23 cellular contexts compared by ENCODE assay signal in the genomic region with DNA sequence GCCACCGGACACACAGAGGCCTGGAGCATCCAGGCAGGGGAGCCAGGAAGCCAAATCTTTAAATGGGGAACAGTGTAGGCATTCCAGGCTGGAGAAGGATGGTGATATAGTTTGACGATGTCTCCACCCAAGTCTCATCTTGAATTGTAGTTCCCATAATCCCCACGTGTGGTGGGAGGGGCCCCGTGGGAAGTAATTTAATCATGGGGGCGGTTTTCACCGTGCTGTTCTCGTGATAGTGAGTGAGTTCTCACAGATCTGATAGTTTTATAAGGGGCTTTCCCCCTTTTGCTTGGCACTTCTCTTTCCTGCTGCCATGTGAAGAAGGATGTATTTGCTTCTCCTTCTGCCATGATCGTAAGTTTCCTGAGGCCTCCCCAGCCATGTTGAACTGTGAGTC. TPM values are rescaled to one million over a fixed set of nuclear protein-coding genes. Genes with fewer than 3 reads are reported as not detected.
A peak's percentile ranks its signal among the peaks of the same experiment; 100 is the strongest.
DNase-seq lines count a peak whose midpoint lies in the region; FAIRE-seq and TF ChIP-seq lines count a peak whose summit lies in the region.
"Had no signal": no experiment of that assay in that cellular context is flagged by ENCODE, and none has a peak within 500 bp of the region (broad histone marks: within the 10 kb centered on the region; RNA-seq: fewer than 3 reads in every experiment).

No MANE protein-coding gene starts in this region.

- H3K27ac ChIP-seq in BLaER1 (no peak overlapping the region), HEK293 (ENCODE audit: extremely low read depth, low read depth, low read length) (no peak overlapping the region), astrocyte (ENCODE audit: low read depth, low read length) (no peak overlapping the region)

- H2AFZ ChIP-seq in astrocyte (ENCODE audit: low read depth, low read length) = no peak overlapping the region

- TF ChIP-seq CTCF in HEK293 (tag by site-specific recombination; IDR thresholded peaks at IDR 0.05) = no peak
- TF ChIP-seq CTCF in astrocyte (IDR thresholded peaks at IDR 0.05; ENCODE audit: insufficient read depth, low read depth, low read length) = no peak
- TF ChIP-seq CTCF in nephron progenitor cell (IDR thresholded peaks at IDR 0.05) = no peak
- no peak for TF ChIP-seq CTCF in GM10248 (IDR thresholded peaks at IDR 0.05; ENCODE audit: control extremely low read depth, extremely low read depth, low read depth, missing control alignments)

- POLR2A ChIA-PET in HEK293 (lab: Yijun Ruan, JAX) (no interaction called here), GM10248 (lab: Yijun Ruan, JAX) (no interaction called here)
- POLR2A ChIA-PET in activated CD4-positive, alpha-beta T cell treated with anti-CD3 and anti-CD28 coated beads, Interleukin-2, amount 10 ng/mL, durations not matched to agents 7 days and 5 days (lab: Charles Lee) = no interaction called here

- H3K27me3 ChIP-seq in BLaER1 = no peaks in the 10 kb centered on the region
- no peaks in the 10 kb centered on the region for H3K27me3 ChIP-seq in astrocyte (ENCODE audit: insufficient read depth, low read length)

- H3K27me3 Mint-ChIP-seq in astrocyte (ENCODE audit: low read depth, unreplicated experiment) (peaks cover 18% of the 10 kb centered on the region), nephron progenitor cell (ENCODE audit: low read depth, poor library complexity) (peaks cover 30% of the 10 kb centered on the region)
- H3K27me3 Mint-ChIP-seq in activated CD4-positive, alpha-beta T cell treated with anti-CD3 and anti-CD28 coated beads, Interleukin-2, amount 10 ng/mL, durations not matched to agents 7 days and 5 days = peaks cover 2% of the 10 kb centered on the region

- H3K36me3 Mint-ChIP-seq in astrocyte (ENCODE audit: low read depth, unreplicated experiment) = no peaks in the 10 kb centered on the region
- H3K36me3 Mint-ChIP-seq in nephron progenitor cell (ENCODE audit: low read depth) = no peaks in the 10 kb centered on the region
- no peaks in the 10 kb centered on the region for H3K36me3 Mint-ChIP-seq in activated CD4-positive, alpha-beta T cell treated with anti-CD3 and anti-CD28 coated beads, Interleukin-2, amount 10 ng/mL, durations not matched to agents 7 days and 5 days (ENCODE audit: low read depth)
- H3K36me3 Mint-ChIP-seq: stimulated activated effector memory CD8-positive, alpha-beta T cell treated with anti-CD3 and anti-CD28 coated beads, Interleukin-12 subunit alpha, Interleukin-12 subunit beta, amount 100 ng/mL, for 72 hours had no signal

- H3K9ac ChIP-seq in BLaER1 = no peak overlapping the region
- H3K9ac ChIP-seq in astrocyte (ENCODE audit: low read length) = no peak overlapping the region

- peaks cover 89% of the 10 kb centered on the region for H3K4me1 ChIP-seq in BLaER1
- no peaks in the 10 kb centered on the region; the same call in 1 of the 2 replicates for H3K4me1 ChIP-seq in HEK293 (ENCODE audit: control insufficient read depth, insufficient read depth, low read length)
- peaks cover 3% of the 10 kb centered on the region for H3K4me1 ChIP-seq in astrocyte (ENCODE audit: insufficient read depth, low read length)

- H3K9me3 Mint-ChIP-seq in astrocyte (ENCODE audit: unreplicated experiment) (no peaks in the 10 kb centered on the region), nephron progenitor cell (no peaks in the 10 kb centered on the region)
- no peaks in the 10 kb centered on the region for H3K9me3 Mint-ChIP-seq in activated CD4-positive, alpha-beta T cell treated with anti-CD3 and anti-CD28 coated beads, Interleukin-2, amount 10 ng/mL, durations not matched to agents 7 days and 5 days
- H3K9me3 Mint-ChIP-seq: CD4-positive, alpha-beta T cell; HFFc6; stimulated activated effector memory CD8-positive, alpha-beta T cell treated with anti-CD3 and anti-CD28 coated beads, Interleukin-12 subunit alpha, Interleukin-12 subunit beta, amount 100 ng/mL, for 72 hours had no signal

- H4K20me1 ChIP-seq in BLaER1 (no peaks in the 10 kb centered on the region), astrocyte (ENCODE audit: insufficient read depth, low read length) (no peaks in the 10 kb centered on the region)

- DNase-seq in astrocyte (ENCODE audit: low read depth) = no peak
- DNase-seq in nephron progenitor cell = no peak
- DNase-seq in GM10248 (ENCODE audit: extremely low spot score) = no peak
- DNase-seq in RCC 7860 (ENCODE audit: low spot score) = no peak
- DNase-seq in activated CD4-positive, alpha-beta T cell treated with anti-CD3 and anti-CD28 coated beads, Interleukin-2, amount 10 ng/mL, durations not matched to agents 7 days and 5 days = no peak
- DNase-seq in NCI-H2227 treated with DMSO at 0.1 percent for 48 hours (lab: John Stamatoyannopoulos, UW) = no peak
- DNase-seq: activated CD4-positive, CD25-positive, alpha-beta regulatory T cell treated with anti-CD3 and anti-CD28 coated beads, Interleukin-2, amount 50 U/mL, for 72 hours; activated T-cell treated with anti-CD3 and anti-CD28 coated beads, Interleukin-2, amount 50 U/mL, for 1 hour; amniotic stem cell; CD4-positive, alpha-beta T cell; dermis blood vessel endothelial cell; GF-D8; KG1; NCI-H1092; NCI-H2029 treated with DMSO at 0.1 percent for 48 hours; NCI-H446; stimulated activated CD4-positive, alpha-beta T cell treated with anti-CD3 and anti-CD28 coated beads, Interleukin-1b, Interleukin-23, amount 100 ng/mL, for 48 hours had no signal

- H3K4me3 Mint-ChIP-seq in astrocyte (ENCODE audit: unreplicated experiment) (no peak overlapping the region), nephron progenitor cell (no peak overlapping the region)
- H3K4me3 Mint-ChIP-seq in activated CD4-positive, alpha-beta T cell treated with anti-CD3 and anti-CD28 coated beads, Interleukin-2, amount 10 ng/mL, durations not matched to agents 7 days and 5 days = no peak overlapping the region
- H3K4me3 Mint-ChIP-seq: CD4-positive, alpha-beta T cell; HFFc6; stimulated activated effector memory CD8-positive, alpha-beta T cell treated with anti-CD3 and anti-CD28 coated beads, Interleukin-12 subunit alpha, Interleukin-12 subunit beta, amount 100 ng/mL, for 72 hours had no signal

- no peak for FAIRE-seq in astrocyte (lab: Jason Lieb, UNC)
- FAIRE-seq in RCC 7860 (lab: Jason Lieb, UNC) = no peak
- FAIRE-seq: bronchial epithelial cell had no signal

- H3K36me3 ChIP-seq in BLaER1 (no peaks in the 10 kb centered on the region), HEK293 (ENCODE audit: control insufficient read depth in 2 of 2, insufficient read depth in 1 of 2, low read length in 2 of 2) (no peaks in the 10 kb centered on the region), astrocyte (ENCODE audit: insufficient read depth, low read length) (no peaks in the 10 kb centered on the region)

- H3K4me2 ChIP-seq in BLaER1 = peak overlapping the region; percentile 73
- H3K4me2 ChIP-seq in astrocyte (ENCODE audit: low read length) = peak overlapping the region; percentile 19

- CTCF ChIA-PET in HEK293 (lab: Yijun Ruan, JAX) (no interaction called here), GM10248 (lab: Yijun Ruan, JAX) (no interaction called here)
- CTCF ChIA-PET in activated CD4-positive, alpha-beta T cell treated with anti-CD3 and anti-CD28 coated beads, Interleukin-2, amount 10 ng/mL, durations not matched to agents 7 days and 5 days (lab: Charles Lee) = interaction anchor here (1.2 kb wide), 1 partner anchor 11 kb away, joined by 3 read pairs; no protein-coding TSS in a partner anchor

- H3K79me2 ChIP-seq in astrocyte (ENCODE audit: insufficient read depth, low read length) = no peaks in the 10 kb centered on the region

- H3K4me1 Mint-ChIP-seq in astrocyte (ENCODE audit: low read depth, unreplicated experiment) (peaks cover 4% of the 10 kb centered on the region), nephron progenitor cell (peaks cover 33% of the 10 kb centered on the region)
- peaks cover 12% of the 10 kb centered on the region for H3K4me1 Mint-ChIP-seq in activated CD4-positive, alpha-beta T cell treated with anti-CD3 and anti-CD28 coated beads, Interleukin-2, amount 10 ng/mL, durations not matched to agents 7 days and 5 days

- no peak overlapping the region for H3K27ac Mint-ChIP-seq in astrocyte (ENCODE audit: unreplicated experiment)
- H3K27ac Mint-ChIP-seq in nephron progenitor cell = peak overlapping the region; percentile 81
- no peak overlapping the region for H3K27ac Mint-ChIP-seq in activated CD4-positive, alpha-beta T cell treated with anti-CD3 and anti-CD28 coated beads, Interleukin-2, amount 10 ng/mL, durations not matched to agents 7 days and 5 days
- H3K27ac Mint-ChIP-seq: CD4-positive, alpha-beta T cell; HFFc6; progenitor cell of endocrine pancreas; stimulated activated effector memory CD8-positive, alpha-beta T cell treated with anti-CD3 and anti-CD28 coated beads, Interleukin-12 subunit alpha, Interleukin-12 subunit beta, amount 100 ng/mL, for 72 hours had no signal

- H3K9me3 ChIP-seq in BLaER1 (no peaks in the 10 kb centered on the region), HEK293 (ENCODE audit: control insufficient read depth, insufficient read depth, low read depth, low read length) (no peaks in the 10 kb centered on the region), astrocyte (ENCODE audit: insufficient read depth, low read depth, low read length) (no peaks in the 10 kb centered on the region)

- H3K4me3 ChIP-seq in BLaER1 (no peak overlapping the region), HEK293 (ENCODE audit: low read depth, low read length) (no peak overlapping the region), astrocyte (ENCODE audit: insufficient read depth, low read depth, low read length) (no peak overlapping the region)

TF ChIP-seq in HEK293, 187 proteins besides CTCF, POLR2A, EP300 and RAD21:
- peak; percentile 68 for TF ChIP-seq ZFHX2 (tag by site-specific recombination; conservative IDR thresholded peaks at IDR 0.05)
- no peak for TF ChIP-seq ZNF629 (tag by site-specific recombination; IDR thresholded peaks at IDR 0.05)
- TF ChIP-seq EGR2 (tag by site-specific recombination; IDR thresholded peaks at IDR 0.05; ENCODE audit: low read depth) = peak; percentile 78

RNA-seq across cellular contexts. Expression of a gene that starts 28.8 kb away (rescaled TPM):
- total RNA-seq in astrocyte = 2.5 and 3.6 TPM in 2 replicates
- 10 to 100 TPM; 16.9 to 20.3 TPM for total RNA-seq in activated CD4-positive, alpha-beta T cell treated with anti-CD3 and anti-CD28 coated beads, Interleukin-2, amount 10 ng/mL, durations not matched to agents 7 days and 5 days
